Comparison of ENCODE assay signal across 24 cellular contexts in the genomic region with DNA sequence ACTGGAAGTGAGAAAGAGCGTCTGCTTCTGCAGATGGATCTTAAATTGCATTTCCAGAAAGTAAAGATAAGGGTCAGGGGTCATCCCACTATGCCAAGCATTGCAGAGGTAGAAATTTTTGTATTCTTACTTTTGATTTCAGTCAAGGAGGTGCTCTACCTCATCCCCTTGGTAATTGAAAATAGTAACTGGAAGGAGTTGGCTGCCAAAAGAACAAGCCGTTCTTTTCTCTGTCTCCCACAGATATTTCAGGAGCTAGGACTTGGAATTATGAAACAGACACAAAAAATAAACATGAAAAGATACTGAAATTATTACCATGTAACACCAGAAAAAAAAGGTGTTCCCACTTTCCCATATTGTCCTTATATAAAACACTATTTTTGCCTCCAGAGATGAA.
"Had no signal": no experiment of that assay in that cellular context is flagged by ENCODE, and none has a peak within 500 bp of the region (broad histone marks: within the 10 kb centered on the region; RNA-seq: fewer than 3 reads in every experiment).

No MANE protein-coding gene starts in this region.

- H3K4me3 Mint-ChIP-seq: activated CD4-positive, alpha-beta memory T cell treated with anti-CD3 and anti-CD28 coated beads, Interleukin-2, amount 10 ng/mL, durations not matched to agents 7 days and 5 days; activated CD4-positive, alpha-beta T cell treated with anti-CD3 and anti-CD28 coated beads, Interleukin-2, amount 10 ng/mL, durations not matched to agents 24 days and 14 days; activated naive CD4-positive, alpha-beta T cell treated with anti-CD3 and anti-CD28 coated beads, Interleukin-2, amount 10 ng/mL, durations not matched to agents 7 days and 5 days; activated T-cell treated with anti-CD3 and anti-CD28 coated beads, Interleukin-2, amount 50 U/mL, for 72 hours; brain; naive thymus-derived CD8-positive, alpha-beta T cell; neural progenitor cell; T-cell; T-helper 2 cell treated with Interferon-gamma antibody and Interleukin-4, amounts not matched to agents 5 μg/mL and 100 μg/mL, for 36 hours; type B pancreatic cell had no signal

- H3K4me3 ChIP-seq: esophagus squamous epithelium, gastrocnemius medialis, heart right ventricle, neural progenitor cell, vagina had no signal

- DNase-seq: activated CD4-positive, alpha-beta memory T cell treated with anti-CD3 and anti-CD28 coated beads, Interleukin-2, amount 10 ng/mL, durations not matched to agents 7 days and 5 days; activated CD4-positive, alpha-beta T cell treated with anti-CD3 and anti-CD28 coated beads, Interleukin-2, amount 10 ng/mL, durations not matched to agents 24 days and 14 days; activated effector memory CD4-positive, alpha-beta T cell treated with Interleukin-2 at 50 U/mL for 16 hours; activated naive CD4-positive, alpha-beta T cell treated with anti-CD3 and anti-CD28 coated beads, Interleukin-2, amount 10 ng/mL, durations not matched to agents 7 days and 5 days; activated T-cell treated with anti-CD3 and anti-CD28 coated beads, Interleukin-2, amount 50 U/mL, for 72 hours; central memory CD4-positive, alpha-beta T cell; esophagus squamous epithelium; gastrocnemius medialis; heart right ventricle; kidney; naive thymus-derived CD8-positive, alpha-beta T cell; retina; stimulated activated CD4-positive, alpha-beta T cell treated with anti-CD3 and anti-CD28 coated beads, Interleukin-4, amount 100 ng/mL, for 24 hours; stimulated activated naive CD4-positive, alpha-beta T cell treated with Interleukin-2 at 50 U/mL for 16 hours; substantia nigra; T-cell had no signal

- H3K27ac Mint-ChIP-seq: activated CD4-positive, alpha-beta memory T cell treated with anti-CD3 and anti-CD28 coated beads, Interleukin-2, amount 10 ng/mL, durations not matched to agents 7 days and 5 days; activated CD4-positive, alpha-beta T cell treated with anti-CD3 and anti-CD28 coated beads, Interleukin-2, amount 10 ng/mL, durations not matched to agents 24 days and 14 days; activated naive CD4-positive, alpha-beta T cell treated with anti-CD3 and anti-CD28 coated beads, Interleukin-2, amount 10 ng/mL, durations not matched to agents 7 days and 5 days; activated T-cell treated with anti-CD3 and anti-CD28 coated beads, Interleukin-2, amount 50 U/mL, for 72 hours; neural progenitor cell; T-cell; T-helper 2 cell treated with Interferon-gamma antibody and Interleukin-4, amounts not matched to agents 5 μg/mL and 100 μg/mL, for 36 hours; type B pancreatic cell had no signal

- H3K36me3 ChIP-seq: neural progenitor cell, vagina had no signal

- H2AFZ ChIP-seq: neural progenitor cell had no signal

- H3K4me1 ChIP-seq: esophagus squamous epithelium, vagina had no signal

- H3K9ac ChIP-seq: neural progenitor cell had no signal

- ATAC-seq: activated CD4-positive, CD25-positive, alpha-beta regulatory T cell treated with anti-CD3 and anti-CD28 coated beads, Interleukin-2, amount 50 U/mL, for 24 hours; activated T-cell treated with anti-CD3 and anti-CD28 coated beads, Interleukin-2, amount 50 U/mL, for 72 hours; left lobe of liver; naive thymus-derived CD8-positive, alpha-beta T cell; T-cell had no signal

- H3K9me3 Mint-ChIP-seq: activated CD4-positive, alpha-beta memory T cell treated with anti-CD3 and anti-CD28 coated beads, Interleukin-2, amount 10 ng/mL, durations not matched to agents 7 days and 5 days; activated CD4-positive, alpha-beta T cell treated with anti-CD3 and anti-CD28 coated beads, Interleukin-2, amount 10 ng/mL, durations not matched to agents 24 days and 14 days; activated naive CD4-positive, alpha-beta T cell treated with anti-CD3 and anti-CD28 coated beads, Interleukin-2, amount 10 ng/mL, durations not matched to agents 7 days and 5 days; activated T-cell treated with anti-CD3 and anti-CD28 coated beads, Interleukin-2, amount 50 U/mL, for 72 hours; brain; neural progenitor cell; T-cell; T-helper 2 cell treated with Interferon-gamma antibody and Interleukin-4, amounts not matched to agents 5 μg/mL and 100 μg/mL, for 36 hours; type B pancreatic cell had no signal

- H3K4me2 ChIP-seq: neural progenitor cell had no signal

- H3K4me1 Mint-ChIP-seq: activated CD4-positive, alpha-beta memory T cell treated with anti-CD3 and anti-CD28 coated beads, Interleukin-2, amount 10 ng/mL, durations not matched to agents 7 days and 5 days; activated CD4-positive, alpha-beta T cell treated with anti-CD3 and anti-CD28 coated beads, Interleukin-2, amount 10 ng/mL, durations not matched to agents 24 days and 14 days; activated naive CD4-positive, alpha-beta T cell treated with anti-CD3 and anti-CD28 coated beads, Interleukin-2, amount 10 ng/mL, durations not matched to agents 7 days and 5 days; naive thymus-derived CD8-positive, alpha-beta T cell; T-cell had no signal

- H3K27ac ChIP-seq: esophagus squamous epithelium, gastrocnemius medialis, heart right ventricle, neural progenitor cell, vagina, VCaP had no signal

- H3K36me3 Mint-ChIP-seq: activated naive CD4-positive, alpha-beta T cell treated with anti-CD3 and anti-CD28 coated beads, Interleukin-2, amount 10 ng/mL, durations not matched to agents 7 days and 5 days; naive thymus-derived CD8-positive, alpha-beta T cell; T-cell had no signal

- H3K27me3 ChIP-seq: esophagus squamous epithelium, gastrocnemius medialis, heart right ventricle, neural progenitor cell, vagina had no signal

- H3K9me3 ChIP-seq: esophagus squamous epithelium, gastrocnemius medialis, heart right ventricle, vagina had no signal

- H3K27me3 Mint-ChIP-seq: brain had no signal
